Comparison of ENCODE assay signal across 17 cellular contexts in the genomic region with DNA sequence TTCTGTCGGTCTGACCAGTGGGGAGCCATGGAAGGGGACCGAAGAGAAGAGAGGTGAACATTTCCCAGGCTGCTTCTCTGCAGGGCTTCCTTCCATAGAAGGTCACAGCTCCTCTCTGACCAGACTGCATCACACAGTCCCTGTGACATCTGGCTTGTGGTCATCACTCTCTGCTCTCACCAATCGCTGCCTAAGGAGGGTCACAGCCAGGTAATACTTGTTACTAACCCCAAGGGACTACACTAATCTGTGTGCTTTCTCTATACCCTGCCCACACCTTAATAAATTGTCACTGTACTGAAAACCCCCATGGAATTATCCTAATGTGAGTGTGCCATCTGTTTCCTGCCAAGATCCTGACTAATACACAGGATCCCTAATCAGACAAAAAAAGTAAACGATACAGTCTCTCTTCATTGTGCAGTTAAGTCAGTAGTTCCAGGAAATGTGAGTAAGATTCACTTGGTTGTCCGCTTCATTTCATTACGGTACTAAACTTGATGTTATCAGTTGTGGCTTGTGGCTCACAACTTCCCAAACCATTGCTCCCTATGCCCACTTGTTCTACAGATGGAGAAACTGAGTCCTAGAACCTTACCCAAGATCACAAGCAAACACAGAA.
DNase-seq lines count a peak whose midpoint lies in the region; ATAC-seq and TF ChIP-seq lines count a peak whose summit lies in the region.
"Had no signal": no experiment of that assay in that cellular context is flagged by ENCODE, and none has a peak within 500 bp of the region (broad histone marks: within the 10 kb centered on the region; RNA-seq: fewer than 3 reads in every experiment).

No MANE protein-coding gene starts in this region.

- no peaks in the 10 kb centered on the region for H3K4me1 ChIP-seq in PC-3 (ENCODE audit: insufficient read depth, low read length)
- H3K4me1 ChIP-seq in CD8-positive, alpha-beta T cell (ENCODE audit: insufficient read depth, low read length), result no peaks in the 10 kb centered on the region
- H3K4me1 ChIP-seq: stomach, upper lobe of left lung had no signal

- H3K4me1 Mint-ChIP-seq in stimulated activated effector memory CD8-positive, alpha-beta T cell treated with anti-CD3 and anti-CD28 coated beads, Interleukin-12 subunit alpha, Interleukin-12 subunit beta, amount 100 ng/mL, for 72 hours, result peaks cover 21% of the 10 kb centered on the region
- no peaks in the 10 kb centered on the region for H3K4me1 Mint-ChIP-seq in CD8-positive, alpha-beta T cell (ENCODE audit: low read depth)

- H4K20me1 ChIP-seq in PC-3 (ENCODE audit: low read length), result no peaks in the 10 kb centered on the region

- no peaks in the 10 kb centered on the region for H3K9me3 ChIP-seq in PC-3 (ENCODE audit: low read length)
- H3K9me3 ChIP-seq in CD8-positive, alpha-beta T cell (ENCODE audit: low read length), result no peaks in the 10 kb centered on the region
- H3K9me3 ChIP-seq: neutrophil, stomach, upper lobe of left lung had no signal

- H3K27ac ChIP-seq in PC-3 (ENCODE audit: low read length), result no peak overlapping the region
- no peak overlapping the region for H3K27ac ChIP-seq in CD8-positive, alpha-beta T cell (ENCODE audit: low read depth, low read length)
- H3K27ac ChIP-seq: neutrophil, RWPE1, stomach, upper lobe of left lung had no signal

- H3K4me3 Mint-ChIP-seq in stimulated activated effector memory CD8-positive, alpha-beta T cell treated with anti-CD3 and anti-CD28 coated beads, Interleukin-12 subunit alpha, Interleukin-12 subunit beta, amount 100 ng/mL, for 72 hours, result no peak overlapping the region
- no peak overlapping the region for H3K4me3 Mint-ChIP-seq in CD8-positive, alpha-beta T cell

- no peaks in the 10 kb centered on the region for H3K9me3 Mint-ChIP-seq in stimulated activated effector memory CD8-positive, alpha-beta T cell treated with anti-CD3 and anti-CD28 coated beads, Interleukin-12 subunit alpha, Interleukin-12 subunit beta, amount 100 ng/mL, for 72 hours
- H3K9me3 Mint-ChIP-seq in CD8-positive, alpha-beta T cell, result no peaks in the 10 kb centered on the region

- H3K4me3 ChIP-seq in PC-3 (ENCODE audit: low read length), result no peak overlapping the region
- H3K4me3 ChIP-seq in CD8-positive, alpha-beta T cell (ENCODE audit: low read depth, low read length), result no peak overlapping the region
- H3K4me3 ChIP-seq: stomach, upper lobe of left lung had no signal

- H3K9me2 ChIP-seq in PC-3 (replicated peaks; ENCODE audit: low read length), result no peaks in the 10 kb centered on the region

- no TSS peak for BruUV-seq in PC-3 (replicated peaks; lab: Mats Ljungman, UMichigan)

- H3K4me2 ChIP-seq in PC-3 (ENCODE audit: low read length), result no peak overlapping the region

- no peaks in the 10 kb centered on the region for H3K79me2 ChIP-seq in PC-3 (ENCODE audit: low read length)

- intact Hi-C loops in PC-3 (cut with micrococcal nuclease), result no loop called here
- intact Hi-C loops in CD8-positive, alpha-beta T cell (cut with DNase I, micrococcal nuclease), result no loop called here

- H3K9ac ChIP-seq in PC-3 (ENCODE audit: low read length), result no peak overlapping the region

- no peak overlapping the region for H2AFZ ChIP-seq in PC-3 (ENCODE audit: low read length)

- CTCF ChIA-PET in PC-3 (lab: Charles Lee), result no interaction called here
- CTCF ChIA-PET in CD8-positive, alpha-beta T cell (lab: Charles Lee), result no interaction called here

- H3K27ac Mint-ChIP-seq in stimulated activated effector memory CD8-positive, alpha-beta T cell treated with anti-CD3 and anti-CD28 coated beads, Interleukin-12 subunit alpha, Interleukin-12 subunit beta, amount 100 ng/mL, for 72 hours, result no peak overlapping the region
- H3K27ac Mint-ChIP-seq in CD8-positive, alpha-beta T cell, result no peak overlapping the region

- H3K36me3 Mint-ChIP-seq in stimulated activated effector memory CD8-positive, alpha-beta T cell treated with anti-CD3 and anti-CD28 coated beads, Interleukin-12 subunit alpha, Interleukin-12 subunit beta, amount 100 ng/mL, for 72 hours, result peaks cover 6% of the 10 kb centered on the region
- H3K36me3 Mint-ChIP-seq in CD8-positive, alpha-beta T cell, result no peaks in the 10 kb centered on the region

- TF ChIP-seq CTCF in PC-3 (conservative IDR thresholded peaks at IDR 0.05; ENCODE audit: low read depth, low read length), result no peak
- no peak for TF ChIP-seq CTCF in CD8-positive, alpha-beta T cell (IDR thresholded peaks at IDR 0.05)

- H3K36me3 ChIP-seq in PC-3 (ENCODE audit: low read depth, low read length), result no peaks in the 10 kb centered on the region
- H3K36me3 ChIP-seq in CD8-positive, alpha-beta T cell (ENCODE audit: insufficient read depth, low read length), result no peaks in the 10 kb centered on the region
- H3K36me3 ChIP-seq: neutrophil, stomach, upper lobe of left lung had no signal

- peaks cover 18% of the 10 kb centered on the region for H3K27me3 Mint-ChIP-seq in CD8-positive, alpha-beta T cell (ENCODE audit: low read depth)

- peaks cover 8% of the 10 kb centered on the region; the same call in 1 of the 2 replicates for H3K27me3 ChIP-seq in PC-3 (ENCODE audit: low read length)
- no peaks in the 10 kb centered on the region for H3K27me3 ChIP-seq in CD8-positive, alpha-beta T cell (ENCODE audit: insufficient read depth, low read length)
- H3K27me3 ChIP-seq: upper lobe of left lung had no signal

- ATAC-seq in PC-3 (no peak), HG03175 (IDR thresholded peaks at IDR 0.05; ENCODE audit: unreplicated experiment) (no peak)
- ATAC-seq in stimulated activated effector memory CD8-positive, alpha-beta T cell treated with anti-CD3 and anti-CD28 coated beads, Interleukin-12 subunit alpha, Interleukin-12 subunit beta, amount 100 ng/mL, for 72 hours, result peak; percentile 63
- no peak for ATAC-seq in CD8-positive, alpha-beta T cell

- DNase-seq in activated T-cell treated with anti-CD3 and anti-CD28 coated beads for 48 hours (ENCODE audit: low read depth), result peak; percentile 4
- no peak for DNase-seq in activated T-cell treated with anti-CD3 and anti-CD28 coated beads, Interleukin-2, amount 50 U/mL, for 1 hour
- peak; percentile 7 for DNase-seq in KBM-7
- peak; percentile 2 for DNase-seq in PC-3
- DNase-seq in stimulated activated effector memory CD8-positive, alpha-beta T cell treated with anti-CD3 and anti-CD28 coated beads, Interleukin-12 subunit alpha, Interleukin-12 subunit beta, amount 100 ng/mL, for 72 hours (ENCODE audit: low spot score in 2 of 2), result no peak
- no peak for DNase-seq in NOMO-1 (lab: John Stamatoyannopoulos, UW; ENCODE audit: unreplicated experiment in 2 of 2)
- no peak for DNase-seq in CD8-positive, alpha-beta T cell
- DNase-seq: activated naive CD4-positive, alpha-beta T cell treated with anti-CD3 and anti-CD28 coated beads, Interleukin-2, amount 50 U/mL, for 16 hours; KG1; NCI-H1105 treated with DMSO at 0.1 percent for 48 hours; NCI-H774; retina; stomach; upper lobe of left lung had no signal

- POLR2A ChIA-PET in PC-3 (lab: Charles Lee; ENCODE audit: unreplicated experiment), result no interaction called here
- POLR2A ChIA-PET in CD8-positive, alpha-beta T cell (lab: Charles Lee), result no interaction called here

- in situ Hi-C loops in KBM-7 (cut with MboI; ENCODE audit: low pct_unique_long_range_greater_than_20kb, low sequenced_read_pairs), result no loop called here

- H3F3A ChIP-seq in PC-3 (ENCODE audit: low read length, unreplicated experiment), result no peaks in the 10 kb centered on the region

Comparison
In these comparisons a context has a peak if more than half of its experiments do, and no peak if none do; other contexts are left out.
1. DNase-seq: peak in activated T-cell treated with anti-CD3 and anti-CD28 coated beads for 48 hours (single experiment), KBM-7 (single experiment) and PC-3 (single experiment); none in activated T-cell treated with anti-CD3 and anti-CD28 coated beads, Interleukin-2, amount 50 U/mL, for 1 hour (single experiment), stimulated activated effector memory CD8-positive, alpha-beta T cell treated with anti-CD3 and anti-CD28 coated beads, Interleukin-12 subunit alpha, Interleukin-12 subunit beta, amount 100 ng/mL, for 72 hours (0 of 2), NOMO-1 (0 of 2) and CD8-positive, alpha-beta T cell (0 of 7).